Comparison of ENCODE assay signal across 24 cellular contexts in genomic region chr22:47848384-47848920, GRCh38.
"Had no signal": no experiment of that assay in that cellular context is flagged by ENCODE, and none has a peak within 500 bp of the region (broad histone marks: within the 10 kb centered on the region; RNA-seq: fewer than 3 reads in every experiment).

No MANE protein-coding gene starts in this region.

- H3K27me3 ChIP-seq: SJCRH30 had no signal

- H3K4me3 ChIP-seq: SJCRH30, SK-N-MC had no signal

- DNase-seq: activated CD4-positive, alpha-beta T cell treated with anti-CD3 and anti-CD28 coated beads, Interleukin-2, amount 10 ng/mL, durations not matched to agents 24 days and 14 days; activated CD4-positive, alpha-beta T cell treated with anti-CD3 and anti-CD28 coated beads, Interleukin-2, amount 50 U/mL, for 4 hours; activated CD8-positive, alpha-beta T cell treated with anti-CD3 and anti-CD28 coated beads, Interleukin-2, amount 10 ng/mL, durations not matched to agents 7 days and 5 days; activated gamma-delta T cell; activated naive CD4-positive, alpha-beta T cell treated with Interleukin-2 at 50 U/mL for 16 hours; activated naive CD8-positive, alpha-beta T cell treated with anti-CD3 and anti-CD28 coated beads, Interleukin-2, amount 10 ng/mL, durations not matched to agents 7 days and 5 days; activated T-cell treated with anti-CD3 and anti-CD28 coated beads, Interleukin-2, amount 50 U/mL, for 24 hours; NCI-H1092 treated with DMSO at 0.1 percent for 48 hours; NCI-H1417; NCI-H146; NCI-H187; NCI-H2029 treated with DMSO at 0.1 percent for 48 hours; NCI-H2107; NCI-H2171; NCI-H510A; NCI-H526; NCI-H748 treated with DMSO at 0.1 percent for 48 hours; NK-92 treated with Interleukin-12 subunit alpha and Interleukin-12 subunit beta, amount 100 ng/mL, for 24 hours; OCI-M1; SHP77; SJCRH30; T1000 had no signal

- H3K36me3 ChIP-seq: SJCRH30, WERI-Rb-1 had no signal

- H3K9me3 ChIP-seq: SJCRH30 had no signal

- H3K27ac ChIP-seq: SJCRH30, SK-N-MC, WERI-Rb-1 had no signal

- ATAC-seq: activated CD8-positive, alpha-beta T cell treated with anti-CD3 and anti-CD28 coated beads, Interleukin-2, amount 10 ng/mL, durations not matched to agents 7 days and 5 days had no signal
